In the genomic region with DNA sequence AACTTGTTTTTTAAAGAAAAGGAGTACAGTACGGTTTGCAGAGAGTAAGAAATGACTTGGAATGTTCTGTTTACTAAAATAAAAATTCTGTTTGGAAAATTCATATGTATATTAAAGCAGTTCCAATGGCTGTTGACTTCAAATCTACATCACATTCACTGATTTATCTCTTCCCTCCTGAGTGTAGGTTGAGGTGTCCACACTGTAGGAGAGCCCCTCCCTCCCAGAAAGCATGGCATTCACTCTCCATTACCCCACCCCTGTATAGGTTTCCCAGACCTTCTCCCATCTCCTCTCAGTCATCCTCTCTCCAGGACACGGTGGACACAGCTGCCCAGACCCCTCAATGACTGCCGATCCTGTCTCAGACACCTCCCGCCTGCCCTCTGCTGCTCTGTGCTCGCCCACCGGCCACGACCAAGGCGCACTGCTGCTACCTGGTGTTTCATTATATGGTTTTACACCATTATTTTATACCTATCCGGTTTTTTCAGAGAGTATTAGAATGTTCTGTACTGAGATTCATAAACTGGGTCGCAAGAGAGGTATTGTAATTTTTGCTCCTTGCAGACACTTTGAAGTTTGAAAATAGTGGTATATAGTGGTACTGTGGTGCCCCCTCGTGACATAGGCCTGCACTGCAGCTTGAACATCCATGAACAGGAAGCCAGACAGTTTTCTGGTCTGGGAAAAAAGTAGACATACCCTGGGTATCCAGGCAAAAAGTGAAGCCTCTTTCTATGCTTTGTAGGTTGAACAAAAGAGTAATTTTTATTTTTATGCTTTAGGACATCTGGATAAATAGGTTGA, we compare ENCODE assay signal across 8 cellular contexts. TPM values are rescaled to one million over a fixed set of nuclear protein-coding genes. Genes with fewer than 3 reads are reported as not detected.
A peak's percentile ranks its signal among the peaks of the same experiment; 100 is the strongest.
DNase-seq lines count a peak whose midpoint lies in the region; ATAC-seq lines count a peak whose summit lies in the region.

No MANE protein-coding gene starts in this region.

- H3K4me3 ChIP-seq in GM23248: peak overlapping the region; percentile 67

- H3K4me1 ChIP-seq in GM23248 (ENCODE audit: insufficient read depth): no peaks in the 10 kb centered on the region

- ATAC-seq in left lobe of liver (peak; percentile 87), HG03457 (IDR thresholded peaks at IDR 0.05; ENCODE audit: unreplicated experiment) (no peak)

- H3K9ac ChIP-seq in GM23248: peak overlapping the region; percentile 47

- H3K4me2 ChIP-seq in GM23248 (ENCODE audit: unreplicated experiment): peak overlapping the region; percentile 81

- in situ Hi-C loops in GM23248 (cut with MboI): loop anchor here (10.0 kb wide), 1 partner anchor 231 kb away; no protein-coding TSS in a partner anchor

- H3K36me3 ChIP-seq in GM23248 (ENCODE audit: low read depth): no peaks in the 10 kb centered on the region

- H3K9me3 ChIP-seq in GM23248 (ENCODE audit: low read depth): no peaks in the 10 kb centered on the region

- DNase-seq in DMS79 treated with DMSO at 0.1 percent for 48 hours (lab: John Stamatoyannopoulos, UW): peak; percentile 76
- peak; percentile 48 for DNase-seq in GM23248
- peak; percentile 3 for DNase-seq in NCI-H1436 treated with DMSO at 0.1 percent for 48 hours (lab: John Stamatoyannopoulos, UW)
- DNase-seq in activated CD4-positive, alpha-beta T cell treated with anti-CD3 and anti-CD28 coated beads for 1 hour: peak; percentile 17
- peak; percentile 51 for DNase-seq in cerebellar cortex (ENCODE audit: low spot score)
- peak; percentile 47 for DNase-seq in left lobe of liver (ENCODE audit: low spot score)
- DNase-seq in stimulated activated CD4-positive, alpha-beta T cell treated with anti-CD3 and anti-CD28 coated beads, TNF-alpha, amount 100 ng/mL, for 24 hours (ENCODE audit: low read depth in 3 of 3): peak in 2 of 3 experiments; percentile 22 to 50

- H3F3A ChIP-seq in GM23248 (ENCODE audit: insufficient read depth): no peaks in the 10 kb centered on the region

- 7 to 8% methylated on average over 10 to 11 of the region's 11 CpGs for WGBS in GM23248 (ENCODE audit: low coverage in 1 of 2, low lambda C conversion rate in 2 of 2, missing lambda C conversion rate in 2 of 2), 2 experiments

- peak overlapping the region; percentile 88 for H2AFZ ChIP-seq in GM23248

- no peak overlapping the region for H3K27ac ChIP-seq in GM23248

- H3K79me2 ChIP-seq in GM23248 (ENCODE audit: insufficient read depth): no peaks in the 10 kb centered on the region

- H4K20me1 ChIP-seq in GM23248 (ENCODE audit: insufficient read depth): no peaks in the 10 kb centered on the region

- H3K27me3 ChIP-seq in GM23248 (replicated peaks; ENCODE audit: insufficient read depth): no peaks in the 10 kb centered on the region

- H3K9me2 ChIP-seq in GM23248 (ENCODE audit: insufficient read depth): no peaks in the 10 kb centered on the region

RNA-seq across cellular contexts. Expression of gene BEX4, which starts 38.8 kb away (rescaled TPM):
- total RNA-seq in GM23248 (2014; rRNA removed; shearing (Covaris generic)): 0.54 and 2.4 TPM in 2 replicates
- polyA plus RNA-seq in GM23248 (2016; fragmentation: Nextera tagmentation; extraction: Ambion mirVana): 2.4 TPM in 2 replicates
- total RNA-seq in left lobe of liver: 1.8 TPM

Comparison
In these comparisons a context has a peak if more than half of its experiments do, and no peak if none do; other contexts are left out.
1. DNase-seq: peak in every context shown above with its lines; median percentile 76 in DMS79 treated with DMSO at 0.1 percent for 48 hours; 51 in cerebellar cortex; 48 in GM23248; 47 in left lobe of liver; 36 in stimulated activated CD4-positive, alpha-beta T cell treated with anti-CD3 and anti-CD28 coated beads, TNF-alpha, amount 100 ng/mL, for 24 hours; 17 in activated CD4-positive, alpha-beta T cell treated with anti-CD3 and anti-CD28 coated beads for 1 hour; 3 in NCI-H1436 treated with DMSO at 0.1 percent for 48 hours.